Comparison of ENCODE assay signal across 1 cellular context in genomic region chr12:56117778-56118687, GRCh38.
TF ChIP-seq lines count a peak whose summit lies in the region.

ZC3H10 (plus strand) TSS chr12:56118266; CDS start chr12:56120563, 2,297 bp downstream.

TF ChIP-seq in HepG2, 621 proteins besides CTCF, POLR2A, EP300 and RAD21 (continued from another document and continues in another):
- TF ChIP-seq AKNA (CRISPR knock-in tag; IDR thresholded peaks at IDR 0.05; ENCODE audit: borderline replicate concordance) = no peak
- no peak for TF ChIP-seq ZNF775 (CRISPR knock-in tag; IDR thresholded peaks at IDR 0.05; ENCODE audit: borderline replicate concordance)
- no peak for TF ChIP-seq ZNF407 (CRISPR knock-in tag; IDR thresholded peaks at IDR 0.05; ENCODE audit: not compliant biosample characterization)
- no peak for TF ChIP-seq ATM (IDR thresholded peaks at IDR 0.05; ENCODE audit: borderline replicate concordance)
- no peak; the same call in 1 of the 2 replicates for TF ChIP-seq ZNF362 (CRISPR knock-in tag; IDR thresholded peaks at IDR 0.05; ENCODE audit: borderline replicate concordance)
- TF ChIP-seq MAZ (IDR thresholded peaks at IDR 0.05; ENCODE audit: borderline replicate concordance, low read depth, low read length) = no peak
- peak; percentile 95 for TF ChIP-seq MAZ (CRISPR knock-in tag; IDR thresholded peaks at IDR 0.05; ENCODE audit: low read depth)
- TF ChIP-seq FOXJ3 (CRISPR knock-in tag; IDR thresholded peaks at IDR 0.05; ENCODE audit: borderline replicate concordance) = 0 out of 2 replicates have a peak, but pooled peaks have one; percentile 13
- peak; percentile 88; the same call in 1 of the 2 replicates for TF ChIP-seq FOXC1 (CRISPR knock-in tag; IDR thresholded peaks at IDR 0.05; ENCODE audit: borderline replicate concordance)
- no peak; the same call in 1 of the 2 replicates for TF ChIP-seq IRX3 (CRISPR knock-in tag; IDR thresholded peaks at IDR 0.05; ENCODE audit: borderline replicate concordance, low read depth)
- TF ChIP-seq MIER3 (CRISPR knock-in tag; IDR thresholded peaks at IDR 0.05; ENCODE audit: borderline replicate concordance) = peak; percentile 90; the same call in 1 of the 2 replicates
- peak; percentile 92 for TF ChIP-seq ELF3 (CRISPR knock-in tag; IDR thresholded peaks at IDR 0.05)
- no peak for TF ChIP-seq ZFP36L1 (CRISPR knock-in tag; IDR thresholded peaks at IDR 0.05)
- TF ChIP-seq ZNF670 (CRISPR knock-in tag; IDR thresholded peaks at IDR 0.05; ENCODE audit: borderline replicate concordance) = no peak
- TF ChIP-seq SIN3B (IDR thresholded peaks at IDR 0.05; ENCODE audit: low read length) = peak; percentile 86
- no peak for TF ChIP-seq ZEB1 (IDR thresholded peaks at IDR 0.05; ENCODE audit: insufficient replicate concordance, low read depth)
- no peak for TF ChIP-seq AHDC1 (CRISPR knock-in tag; IDR thresholded peaks at IDR 0.05; ENCODE audit: borderline replicate concordance)
- peak; percentile 60; the same call in 1 of the 2 replicates for TF ChIP-seq PRDM10 (CRISPR knock-in tag; IDR thresholded peaks at IDR 0.05; ENCODE audit: low read depth)
- peak; percentile 63; the same call in 1 of the 2 replicates for TF ChIP-seq ARNTL (CRISPR knock-in tag; IDR thresholded peaks at IDR 0.05)
- no peak for TF ChIP-seq NRL (CRISPR knock-in tag; IDR thresholded peaks at IDR 0.05; ENCODE audit: borderline replicate concordance)
- TF ChIP-seq BCL3 (CRISPR knock-in tag; IDR thresholded peaks at IDR 0.05) = no peak; the same call in 1 of the 2 replicates
- TF ChIP-seq ZBTB37 (CRISPR knock-in tag; IDR thresholded peaks at IDR 0.05) = no peak
- TF ChIP-seq ZNF367 (CRISPR knock-in tag; IDR thresholded peaks at IDR 0.05; ENCODE audit: borderline replicate concordance) = no peak
